Comparison of ENCODE assay signal across 7 cellular contexts in genomic region chr15:50764331-50765201, GRCh38. TPM values are rescaled to one million over a fixed set of nuclear protein-coding genes. Genes with fewer than 3 reads are reported as not detected.
DNase-seq lines count a peak whose midpoint lies in the region; TF ChIP-seq lines count a peak whose summit lies in the region.

No MANE protein-coding gene starts in this region.

- no peaks in the 10 kb centered on the region for H3K9me3 ChIP-seq in SK-N-SH
- no peaks in the 10 kb centered on the region for H3K9me3 ChIP-seq in mononuclear cell (ENCODE audit: low read depth, low read length)
- H3K9me3 ChIP-seq in tibial nerve: no peaks in the 10 kb centered on the region

- H3K27me3 ChIP-seq in GM06990 (replicated peaks; ENCODE audit: control insufficient read depth, insufficient read depth, low read length) (no peaks in the 10 kb centered on the region), SK-N-SH (ENCODE audit: insufficient read depth) (no peaks in the 10 kb centered on the region), dorsolateral prefrontal cortex (no peaks in the 10 kb centered on the region), mononuclear cell (ENCODE audit: insufficient read depth, low read length) (no peaks in the 10 kb centered on the region), tibial nerve (no peaks in the 10 kb centered on the region)

- H3F3A ChIP-seq in SK-N-SH (replicated peaks; ENCODE audit: insufficient read depth): peaks cover 12% of the 10 kb centered on the region

- DNase-seq in GM06990 (ENCODE audit: extremely low read depth, insufficient read length): no peak
- peak; percentile 15 for DNase-seq in HCEC 1CT
- DNase-seq in SK-N-SH: peak; percentile 23
- DNase-seq in dorsolateral prefrontal cortex: no peak
- DNase-seq in tibial nerve (ENCODE audit: low spot score in 2 of 2): no peak
- DNase-seq in HuH-7 (ENCODE audit: low spot score): no peak

- no peak for TF ChIP-seq POLR2A in tibial nerve (IDR thresholded peaks at IDR 0.05)

- peak overlapping the region; percentile 73 for H3K4me2 ChIP-seq in SK-N-SH

- TF ChIP-seq CTCF in GM06990 (IDR thresholded peaks at IDR 0.05; ENCODE audit: insufficient read depth, low read length, poor library complexity, severe bottlenecking) (no peak), SK-N-SH (IDR thresholded peaks at IDR 0.05) (no peak), dorsolateral prefrontal cortex (IDR thresholded peaks at IDR 0.05 in 54 of 56, conservative IDR thresholded peaks at IDR 0.05 in 2 of 56; ENCODE audit: low read depth in 1 of 56, partially characterized antibody in 56 of 56) (no peak), tibial nerve (IDR thresholded peaks at IDR 0.05) (no peak)

- no peaks in the 10 kb centered on the region for H4K20me1 ChIP-seq in SK-N-SH (ENCODE audit: insufficient read depth)

- H3K36me3 ChIP-seq in GM06990 (ENCODE audit: control insufficient read depth, insufficient read depth, low read length): no peaks in the 10 kb centered on the region
- H3K36me3 ChIP-seq in SK-N-SH (replicated peaks in 1 of 2; ENCODE audit: control insufficient read depth in 1 of 2, insufficient read depth in 2 of 2, low read length in 1 of 2): no peaks in the 10 kb centered on the region
- no peaks in the 10 kb centered on the region for H3K36me3 ChIP-seq in tibial nerve

- WGBS in SK-N-SH (ENCODE audit: low lambda C conversion rate): 3% methylated on average over 16 of the region's 16 CpGs
- WGBS in tibial nerve, 2 donors: 1% methylated on average over 16 of the region's 16 CpGs

- H3K4me1 ChIP-seq in SK-N-SH (ENCODE audit: control insufficient read depth in 1 of 2, insufficient read depth in 2 of 2, low read depth in 1 of 2, low read length in 1 of 2) (peaks cover 0 to 3% of the 10 kb centered on the region in 2 experiments; a peak in 1 of 4 replicates), mononuclear cell (ENCODE audit: insufficient read depth, low read length) (peaks cover 32% of the 10 kb centered on the region), tibial nerve (peaks cover 0 to 31% (median 9%) of the 10 kb centered on the region in 4 donors)

- TF ChIP-seq EP300 in SK-N-SH (IDR thresholded peaks at IDR 0.05; ENCODE audit: borderline replicate concordance in 1 of 2, low read depth in 1 of 2, low read length in 1 of 2) (no peak), tibial nerve (IDR thresholded peaks at IDR 0.05) (no peak)

- H3K4me3 ChIP-seq in GM06990 (replicated peaks; ENCODE audit: low read depth, low read length) (peak overlapping the region; percentile 81), SK-N-SH (ENCODE audit: low read depth in 2 of 2, low read length in 1 of 2) (peak overlapping the region; percentile 58 to 81), dorsolateral prefrontal cortex (peak overlapping the region; percentile 61 to 95 (median 88)), mononuclear cell (ENCODE audit: low read length) (peak overlapping the region; percentile 72), tibial nerve (peak overlapping the region; percentile 68 to 97 (median 93))

- CTCF ChIA-PET in SK-N-SH (lab: Yijun Ruan, JAX): interaction anchor here (1.0 kb wide), 1 partner anchor 113 kb away, joined by 3 read pairs; no protein-coding TSS in a partner anchor

- H3K79me2 ChIP-seq in SK-N-SH (ENCODE audit: insufficient read depth): peaks cover 53% of the 10 kb centered on the region

- no peaks in the 10 kb centered on the region for H3K9me2 ChIP-seq in SK-N-SH

- no peak for TF ChIP-seq RAD21 in SK-N-SH (IDR thresholded peaks at IDR 0.05; ENCODE audit: low read length)

- H3K27ac ChIP-seq in SK-N-SH (ENCODE audit: low read depth in 2 of 2, low read length in 1 of 2) (peak overlapping the region; percentile 82 to 85), dorsolateral prefrontal cortex (peak overlapping the region in 58 of 59 donors; percentile 19 to 96 (median 90)), tibial nerve (peak overlapping the region; percentile 93 to 98 (median 98))

- POLR2A ChIA-PET in SK-N-SH (lab: Yijun Ruan, JAX): interaction anchor here (1.5 kb wide), 1 partner anchor 10 kb away, joined by 5 read pairs; no protein-coding TSS in a partner anchor

- peak overlapping the region; percentile 92 for H3K9ac ChIP-seq in SK-N-SH

- peak overlapping the region; percentile 89 for H2AFZ ChIP-seq in SK-N-SH (ENCODE audit: low read depth)

- intact Hi-C loops in dorsolateral prefrontal cortex (cut with DNase I): loop anchor here (2.0 to 10.0 kb wide), 4 partner anchors 77 to 140 kb away; partner anchors contain the start of genes TRPM7 (in 2 of the 2) and AP4E1 (in 1 of the 2)

TF ChIP-seq in SK-N-SH, 30 proteins besides CTCF, POLR2A, EP300 and RAD21:
- TF ChIP-seq POLR2AphosphoS5 (IDR thresholded peaks at IDR 0.05; ENCODE audit: low read depth, low read length) (no peak), YY1 (IDR thresholded peaks at IDR 0.05; ENCODE audit: low read depth) (no peak), RXRA (IDR thresholded peaks at IDR 0.05; ENCODE audit: borderline replicate concordance, low read depth) (0 out of 2 replicates have a peak, but pooled peaks have one; percentile 3), GATA2 (CRISPR knock-in tag; IDR thresholded peaks at IDR 0.05) (no peak), FOXM1 (IDR thresholded peaks at IDR 0.05; ENCODE audit: low read depth) (no peak), EZH2phosphoT487 (IDR thresholded peaks at IDR 0.05; ENCODE audit: borderline replicate concordance, low read depth) (no peak)
- TF ChIP-seq, protein P1, sequence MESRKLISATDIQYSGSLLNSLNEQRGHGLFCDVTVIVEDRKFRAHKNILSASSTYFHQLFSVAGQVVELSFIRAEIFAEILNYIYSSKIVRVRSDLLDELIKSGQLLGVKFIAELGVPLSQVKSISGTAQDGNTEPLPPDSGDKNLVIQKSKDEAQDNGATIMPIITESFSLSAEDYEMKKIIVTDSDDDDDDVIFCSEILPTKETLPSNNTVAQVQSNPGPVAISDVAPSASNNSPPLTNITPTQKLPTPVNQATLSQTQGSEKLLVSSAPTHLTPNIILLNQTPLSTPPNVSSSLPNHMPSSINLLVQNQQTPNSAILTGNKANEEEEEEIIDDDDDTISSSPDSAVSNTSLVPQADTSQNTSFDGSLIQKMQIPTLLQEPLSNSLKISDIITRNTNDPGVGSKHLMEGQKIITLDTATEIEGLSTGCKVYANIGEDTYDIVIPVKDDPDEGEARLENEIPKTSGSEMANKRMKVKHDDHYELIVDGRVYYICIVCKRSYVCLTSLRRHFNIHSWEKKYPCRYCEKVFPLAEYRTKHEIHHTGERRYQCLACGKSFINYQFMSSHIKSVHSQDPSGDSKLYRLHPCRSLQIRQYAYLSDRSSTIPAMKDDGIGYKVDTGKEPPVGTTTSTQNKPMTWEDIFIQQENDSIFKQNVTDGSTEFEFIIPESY (IDR thresholded peaks at IDR 0.05; ENCODE audit: borderline replicate concordance, low read depth): no peak

RNA-seq across cellular contexts. Expression of gene SPPL2A, which starts 0.9 kb away (rescaled TPM):
- 21.6 and 29.3 TPM in 2 replicates for polyA plus RNA-seq in SK-N-SH (2012; rRNA removed)
- 24.5 and 24.8 TPM in 2 replicates for polyA plus RNA-seq in SK-N-SH (2012; cell fraction: cytosol; rRNA removed)
- polyA plus RNA-seq in SK-N-SH (2012; cell fraction: nucleus; rRNA removed): 37.1 and 56.4 TPM in 2 replicates
- total RNA-seq in dorsolateral prefrontal cortex (10 to 100 TPM; 29.9 to 66.0 (median 45.8) TPM), mononuclear cell (106 TPM), tibial nerve (100 to 1,000 TPM in 3 of 4 donors, 10 to 100 TPM in 1; 97.8 to 576 (median 301) TPM)

Comparison
In these comparisons a context has a peak if more than half of its experiments do, and no peak if none do; other contexts are left out.
1. DNase-seq: peak in HCEC 1CT (single experiment) and SK-N-SH (single experiment); none in GM06990 (single experiment), dorsolateral prefrontal cortex (0 of 10), tibial nerve (0 of 2) and HuH-7 (single experiment).
2. Peak in every context shown above with its lines, with median percentiles within 50 percentile points of each other: H3K4me3 ChIP-seq and H3K27ac ChIP-seq.